ENCODE assay signal across 25 cellular contexts in genomic region chr11:76622481-76623094, GRCh38. TPM values are rescaled to one million over a fixed set of nuclear protein-coding genes. Genes with fewer than 3 reads are reported as not detected.
DNase-seq lines count a peak whose midpoint lies in the region; ATAC-seq and TF ChIP-seq lines count a peak whose summit lies in the region.
"Had no signal": no experiment of that assay in that cellular context is flagged by ENCODE, and none has a peak within 500 bp of the region (broad histone marks: within the 10 kb centered on the region; RNA-seq: fewer than 3 reads in every experiment).

No MANE protein-coding gene starts in this region.

- in situ Hi-C loops in brain microvascular endothelial cell (cut with HindIII; ENCODE audit: low pct_ligation_motif_present, low sequenced_read_pairs), result no loop called here

- H3K4me3 ChIP-seq in cardiac muscle cell (no peak overlapping the region), brain microvascular endothelial cell (ENCODE audit: low read depth, low read length) (no peak overlapping the region)
- H3K4me3 ChIP-seq: BLaER1, body of pancreas, lower lobe of right lung, psoas muscle had no signal

- H3K4me1 ChIP-seq in cardiac muscle cell (ENCODE audit: low read depth), result peaks cover 36% of the 10 kb centered on the region
- H3K4me1 ChIP-seq: body of pancreas, psoas muscle had no signal

- H3K27me3 Mint-ChIP-seq in chondrocyte (ENCODE audit: low read depth), result no peaks in the 10 kb centered on the region
- H3K27me3 Mint-ChIP-seq in nephron (ENCODE audit: low read depth), result peaks cover 8% of the 10 kb centered on the region
- H3K27me3 Mint-ChIP-seq in stimulated activated naive B cell treated with anti-CD40 and anti-IgM and Interleukin-4, amounts not matched to agents 10 μg/mL and 1 μg/mL and 100 μg/mL, for 72 hours, result peaks cover under 1 to 7% of the 10 kb centered on the region in 2 donors

- H3K4me3 Mint-ChIP-seq in chondrocyte (ENCODE audit: unreplicated experiment) (no peak overlapping the region), nephron (no peak overlapping the region)
- H3K4me3 Mint-ChIP-seq in stimulated activated naive B cell treated with anti-CD40 and anti-IgM and Interleukin-4, amounts not matched to agents 10 μg/mL and 1 μg/mL and 100 μg/mL, for 72 hours, result peak overlapping the region in 1 of 2 donors; percentile 6

- H3K27ac Mint-ChIP-seq in chondrocyte (ENCODE audit: unreplicated experiment) (no peak overlapping the region), nephron (peak overlapping the region in 2 of 3 experiments; percentile 77 to 82)
- peak overlapping the region; percentile 65 for H3K27ac Mint-ChIP-seq in stimulated activated naive B cell treated with anti-CD40 and anti-IgM and Interleukin-4, amounts not matched to agents 10 μg/mL and 1 μg/mL and 100 μg/mL, for 72 hours

- H3K4me1 Mint-ChIP-seq in chondrocyte (ENCODE audit: low read depth) (peaks cover 43% of the 10 kb centered on the region), nephron (peaks cover 17% of the 10 kb centered on the region)
- peaks cover 50 to 73% of the 10 kb centered on the region in 2 donors for H3K4me1 Mint-ChIP-seq in stimulated activated naive B cell treated with anti-CD40 and anti-IgM and Interleukin-4, amounts not matched to agents 10 μg/mL and 1 μg/mL and 100 μg/mL, for 72 hours

- peaks cover 25% of the 10 kb centered on the region for H3K9me3 Mint-ChIP-seq in chondrocyte (ENCODE audit: low read depth)
- peaks cover 13% of the 10 kb centered on the region for H3K9me3 Mint-ChIP-seq in nephron
- H3K9me3 Mint-ChIP-seq in stimulated activated naive B cell treated with anti-CD40 and anti-IgM and Interleukin-4, amounts not matched to agents 10 μg/mL and 1 μg/mL and 100 μg/mL, for 72 hours, result peaks cover 13 to 14% of the 10 kb centered on the region in 2 donors

- ATAC-seq in left cardiac atrium, result no peak
- ATAC-seq in stimulated activated naive B cell treated with anti-CD40 and anti-IgM and Interleukin-4, amounts not matched to agents 10 μg/mL and 1 μg/mL and 100 μg/mL, for 72 hours (replicated peaks), result no peak
- ATAC-seq: body of pancreas, lower lobe of right lung, psoas muscle had no signal

- intact Hi-C loops in left cardiac atrium (cut with DNase I), result no loop called here

- H3K27ac ChIP-seq in cardiac muscle cell (peak overlapping the region; percentile 90), brain microvascular endothelial cell (no peak overlapping the region)
- H3K27ac ChIP-seq: BLaER1, body of pancreas, HL-60, lower lobe of right lung, neutrophil, psoas muscle had no signal

- no peaks in the 10 kb centered on the region for H3K9me3 ChIP-seq in cardiac muscle cell (ENCODE audit: low read depth)
- H3K9me3 ChIP-seq: lower lobe of right lung, psoas muscle had no signal

- H3K27me3 ChIP-seq in cardiac muscle cell (no peaks in the 10 kb centered on the region), brain microvascular endothelial cell (replicated peaks) (no peaks in the 10 kb centered on the region)
- H3K27me3 ChIP-seq: BLaER1, body of pancreas had no signal

- H3K36me3 ChIP-seq in cardiac muscle cell (no peaks in the 10 kb centered on the region), brain microvascular endothelial cell (replicated peaks) (no peaks in the 10 kb centered on the region)
- H3K36me3 ChIP-seq: BLaER1, lower lobe of right lung, neutrophil had no signal

- no peak for TF ChIP-seq CTCF in cardiac muscle cell (IDR thresholded peaks at IDR 0.05; ENCODE audit: low read depth, low read length)
- no peak for TF ChIP-seq CTCF in chondrocyte (IDR thresholded peaks at IDR 0.05)
- TF ChIP-seq CTCF in nephron (IDR thresholded peaks at IDR 0.05; ENCODE audit: unreplicated experiment in 3 of 3), result no peak
- no peak for TF ChIP-seq CTCF in brain microvascular endothelial cell (IDR thresholded peaks at IDR 0.05; ENCODE audit: low read depth, low read length, missing control alignments)

- no peak for DNase-seq in cardiac muscle cell (ENCODE audit: low read depth in 1 of 2, low spot score in 1 of 2)
- DNase-seq in left cardiac atrium, result no peak
- peak; percentile 34 for DNase-seq in chondrocyte (ENCODE audit: low spot score)
- no peak for DNase-seq in stimulated activated naive B cell treated with anti-CD40 and anti-IgM and Interleukin-4, amounts not matched to agents 10 μg/mL and 1 μg/mL and 100 μg/mL, for 72 hours
- no peak for DNase-seq in T-helper 9 cell
- DNase-seq in DMS53 treated with DMSO at 0.1 percent for 48 hours (lab: John Stamatoyannopoulos, UW; ENCODE audit: unreplicated experiment), result no peak
- DNase-seq in brain microvascular endothelial cell, result no peak
- DNase-seq: activated CD4-positive, CD25-positive, alpha-beta regulatory T cell; activated gamma-delta T cell; body of pancreas; COR-L47; DMS79 treated with DMSO at 0.1 percent for 48 hours; effector memory CD4-positive, alpha-beta T cell; lower lobe of right lung; NCI-H1417 treated with DMSO at 0.1 percent for 48 hours; NCI-H2081; NCI-H2227 treated with DMSO at 0.1 percent for 48 hours; NCI-H526 treated with DMSO at 0.1 percent for 48 hours; psoas muscle; SHP77 treated with DMSO at 0.1 percent for 48 hours; stimulated activated CD8-positive, alpha-beta memory T cell treated with anti-CD3 and anti-CD28 coated beads, Interleukin-4, amount 100 ng/mL, for 48 hours had no signal

- H3K36me3 Mint-ChIP-seq in chondrocyte (ENCODE audit: low read depth), result peaks cover 14% of the 10 kb centered on the region
- peaks cover 4% of the 10 kb centered on the region for H3K36me3 Mint-ChIP-seq in nephron (ENCODE audit: low read depth)
- peaks cover 49 to 79% of the 10 kb centered on the region in 2 donors for H3K36me3 Mint-ChIP-seq in stimulated activated naive B cell treated with anti-CD40 and anti-IgM and Interleukin-4, amounts not matched to agents 10 μg/mL and 1 μg/mL and 100 μg/mL, for 72 hours

RNA-seq across cellular contexts. Expression of gene LRRC32, which starts 48.0 kb away (rescaled TPM):
- total RNA-seq in cardiac muscle cell (15.9 and 21.8 TPM in 2 replicates), left cardiac atrium (10 to 100 TPM; 43.8 to 88.2 TPM), chondrocyte (113 to 367 TPM (median 367 TPM) in 3 replicates)
- polyA plus RNA-seq in cardiac muscle cell, result 6.3 and 18.8 TPM in 2 replicates
